ENCODE assay signal across 8 cellular contexts in the genomic region with DNA sequence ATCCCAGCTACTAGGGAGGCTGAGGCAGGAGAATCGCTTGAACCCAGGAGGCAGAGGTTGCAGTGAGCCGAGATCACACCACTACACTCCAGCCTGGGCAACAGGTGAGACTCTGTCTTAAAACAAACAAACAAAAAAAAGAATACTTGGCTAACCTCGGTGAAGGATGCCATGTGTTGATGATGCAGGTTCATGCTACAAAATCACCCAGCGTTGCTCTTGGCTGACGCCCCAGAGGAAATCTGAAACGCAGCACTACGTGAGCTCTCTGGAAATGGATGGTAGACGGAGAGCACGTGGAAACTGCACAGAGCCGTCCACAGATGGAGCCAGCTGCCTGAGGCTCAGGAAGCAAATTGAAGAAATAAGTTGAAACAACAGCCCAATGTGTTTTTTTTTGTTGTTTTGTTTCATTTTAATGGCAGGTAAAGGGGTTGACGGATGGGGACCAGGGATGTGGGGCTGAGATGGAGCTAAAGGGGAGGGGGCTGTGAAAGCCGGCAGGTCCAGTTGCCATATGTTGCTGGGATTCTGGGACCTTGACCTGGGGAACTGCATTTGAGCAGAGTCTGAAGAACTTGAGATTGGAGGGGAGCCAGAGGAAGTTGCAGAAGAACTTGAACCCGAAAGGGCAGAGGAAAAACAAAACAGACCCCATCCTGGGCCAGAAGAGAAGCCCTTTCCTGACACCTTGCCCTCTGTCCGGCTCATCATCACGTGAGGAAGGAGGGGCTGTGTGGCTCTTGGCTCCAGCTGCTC. TPM values are rescaled to one million over a fixed set of nuclear protein-coding genes. Genes with fewer than 3 reads are reported as not detected.
DNase-seq lines count a peak whose midpoint lies in the region; ATAC-seq and TF ChIP-seq lines count a peak whose summit lies in the region.

No MANE protein-coding gene starts in this region.

- peak; percentile 38; the same call in 1 of the 2 replicates for TF ChIP-seq CTCF in WERI-Rb-1 (IDR thresholded peaks at IDR 0.05; ENCODE audit: low read depth, low read length)
- peak in 8 of 9 donors; percentile 12 to 61 (median 46) for TF ChIP-seq CTCF in heart right ventricle (IDR thresholded peaks at IDR 0.05)
- peak in 1 of 11 experiments; percentile 29 for TF ChIP-seq CTCF in spleen (IDR thresholded peaks at IDR 0.05 in 8 of 11, conservative IDR thresholded peaks at IDR 0.05 in 3 of 11)

- H3K27ac ChIP-seq in BLaER1, result no peak overlapping the region
- H3K27ac ChIP-seq in WERI-Rb-1, result no peak overlapping the region
- peak overlapping the region in 3 of 10 donors; percentile 28 to 30 (median 29) for H3K27ac ChIP-seq in heart right ventricle
- peak overlapping the region; percentile 2 to 75 (median 60) for H3K27ac ChIP-seq in spleen

- H3K4me2 ChIP-seq in BLaER1, result peak overlapping the region; percentile 53

- H3K4me3 ChIP-seq in BLaER1, result no peak overlapping the region
- no peak overlapping the region for H3K4me3 ChIP-seq in WERI-Rb-1 (ENCODE audit: low read depth, low read length)
- peak overlapping the region in 1 of 10 donors; percentile 1 for H3K4me3 ChIP-seq in heart right ventricle
- H3K4me3 ChIP-seq in spleen, result no peak overlapping the region

- H3K4me1 ChIP-seq in BLaER1 (peaks cover 30% of the 10 kb centered on the region), heart right ventricle (peaks cover 0 to 35% (median 8%) of the 10 kb centered on the region in 9 donors), spleen (peaks cover 6 to 55% (median 35%) of the 10 kb centered on the region in 6 donors)

- intact Hi-C loops in heart right ventricle (cut with DNase I), result loop anchor here in 4 of 10 donors (2.0 to 5.0 kb wide), 3 partner anchors 106 to 111 kb away; no protein-coding TSS in a partner anchor
- intact Hi-C loops in spleen (cut with DNase I; ENCODE audit: low total_unique reads), result loop anchor here (10.0 kb wide), 1 partner anchor 108 kb away; no protein-coding TSS in a partner anchor

- WGBS in heart right ventricle, 2 donors, result 20 to 21% methylated on average over 15 of the region's 15 CpGs
- 14 to 22% (median 20%) methylated on average over 15 of the region's 15 CpGs for WGBS in spleen, 5 donors

- H3K36me3 ChIP-seq in BLaER1 (no peaks in the 10 kb centered on the region), WERI-Rb-1 (no peaks in the 10 kb centered on the region), heart right ventricle (no peaks in the 10 kb centered on the region), spleen (no peaks in the 10 kb centered on the region)

- TF ChIP-seq POLR2A in spleen (IDR thresholded peaks at IDR 0.05), result no peak

- H4K20me1 ChIP-seq in BLaER1, result no peaks in the 10 kb centered on the region

- H3K9ac ChIP-seq in BLaER1, result no peak overlapping the region

- H3K27me3 ChIP-seq in BLaER1, result no peaks in the 10 kb centered on the region
- no peaks in the 10 kb centered on the region for H3K27me3 ChIP-seq in WERI-Rb-1 (ENCODE audit: insufficient read depth, low read depth, severe bottlenecking)
- H3K27me3 ChIP-seq in heart right ventricle, result peaks cover 0 to 6% (median 0%) of the 10 kb centered on the region in 7 donors
- H3K27me3 ChIP-seq in spleen (replicated peaks in 1 of 7), result no peaks in the 10 kb centered on the region

- ATAC-seq in GM18511 (IDR thresholded peaks at IDR 0.05; ENCODE audit: unreplicated experiment), result peak; percentile 57
- peak; percentile 75 to 94 (median 86) for ATAC-seq in heart right ventricle

- H3K9me3 ChIP-seq in BLaER1 (no peaks in the 10 kb centered on the region), WERI-Rb-1 (ENCODE audit: severe bottlenecking) (no peaks in the 10 kb centered on the region), heart right ventricle (no peaks in the 10 kb centered on the region), spleen (no peaks in the 10 kb centered on the region)

- DNase-seq in LHCN-M2 (ENCODE audit: low read depth) (peak; percentile 79), WERI-Rb-1 (peak; percentile 24), heart right ventricle (peak; percentile 37 to 52), spleen (no peak), NCI-H2227 treated with DMSO at 0.1 percent for 48 hours (lab: John Stamatoyannopoulos, UW) (no peak)
- DNase-seq in activated CD8-positive, alpha-beta memory T cell treated with anti-CD3 and anti-CD28 coated beads for 24 hours, result no peak

RNA-seq across cellular contexts. Expression of a gene that starts 12.8 kb away (rescaled TPM):
- 14.5 and 21.9 TPM in 2 replicates for total RNA-seq in LHCN-M2 (2014; rRNA removed)
- polyA plus RNA-seq in LHCN-M2 (2012), result 87.2 TPM
- total RNA-seq in heart right ventricle, result 10 to 100 TPM; 17.8 to 24.9 (median 20.4) TPM
- polyA plus RNA-seq in heart right ventricle, result 10 to 100 TPM; 18.4 to 52.3 TPM
- total RNA-seq in spleen, result 10 to 100 TPM; 10.7 to 24.7 (median 18.1) TPM
- polyA plus RNA-seq in spleen, result 10 to 100 TPM; 30.2 to 33.0 (median 32.3) TPM

RNA-seq across cellular contexts. Expression of a gene that starts 15.1 kb away (rescaled TPM):
- not detected in 2 replicates for total RNA-seq in LHCN-M2 (2014; rRNA removed)
- polyA plus RNA-seq in LHCN-M2 (2012), result not detected
- total RNA-seq in heart right ventricle, result 1 to 10 TPM in 1 of 10 donors, under 1 TPM in 1, not detected in 8; 0.85 to 2.5 TPM
- 1 to 10 TPM in 1 of 2 donors, not detected in 1; 1.8 TPM for polyA plus RNA-seq in heart right ventricle
- total RNA-seq in spleen, result not detected
- polyA plus RNA-seq in spleen, result not detected

Comparison
In these comparisons a context has a peak if more than half of its experiments do, and no peak if none do; other contexts are left out.
1. H3K27ac ChIP-seq: peak in spleen (8 of 8); none in BLaER1 (single experiment) and WERI-Rb-1 (single experiment).
2. DNase-seq: peak in LHCN-M2 (single experiment), WERI-Rb-1 (single experiment) and heart right ventricle (2 of 2); none in spleen (single experiment), NCI-H2227 treated with DMSO at 0.1 percent for 48 hours (single experiment) and activated CD8-positive, alpha-beta memory T cell treated with anti-CD3 and anti-CD28 coated beads for 24 hours (single experiment).